Comparison of ENCODE assay signal across 23 cellular contexts in the genomic region with DNA sequence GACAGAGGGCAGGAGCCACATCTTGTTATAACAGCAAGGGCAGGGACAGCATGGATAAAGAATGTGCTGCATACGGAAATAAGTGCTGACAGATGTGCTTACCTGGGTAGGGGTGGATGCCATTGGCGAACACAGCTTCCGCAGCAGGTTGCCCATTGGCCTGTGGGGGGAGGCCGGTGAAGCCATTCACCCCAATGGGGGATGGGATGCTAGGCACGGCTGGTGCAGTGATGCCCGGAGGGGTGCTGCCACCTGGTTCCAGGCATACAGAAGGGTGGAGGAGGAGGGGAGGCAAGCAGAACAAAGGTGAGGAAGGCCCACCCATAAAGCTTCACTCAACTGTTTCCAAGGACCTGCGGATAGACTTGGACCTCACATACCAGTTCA.
"Had no signal": no experiment of that assay in that cellular context is flagged by ENCODE, and none has a peak within 500 bp of the region (broad histone marks: within the 10 kb centered on the region; RNA-seq: fewer than 3 reads in every experiment).

No MANE protein-coding gene starts in this region.

- H3K4me1 ChIP-seq: suprapubic skin, testis, thyroid gland, transverse colon, upper lobe of right lung, uterus had no signal

- H3K27me3 Mint-ChIP-seq: type B pancreatic cell had no signal

- H3K36me3 Mint-ChIP-seq: stimulated activated effector memory CD8-positive, alpha-beta T cell treated with anti-CD3 and anti-CD28 coated beads, Interleukin-12 subunit alpha, Interleukin-12 subunit beta, amount 100 ng/mL, for 72 hours; stimulated activated memory B cell treated with anti-CD40 and anti-IgM and Interleukin-4, amounts not matched to agents 10 μg/mL and 1 μg/mL and 100 μg/mL, for 72 hours; type B pancreatic cell had no signal

- H3K27me3 ChIP-seq: testis, thyroid gland, vagina had no signal

- H3K9me3 ChIP-seq: suprapubic skin, testis, thoracic aorta, thyroid gland, tibial nerve, transverse colon, upper lobe of right lung, uterus, vagina had no signal

- H3K4me3 Mint-ChIP-seq: stimulated activated effector memory CD8-positive, alpha-beta T cell treated with anti-CD3 and anti-CD28 coated beads, Interleukin-12 subunit alpha, Interleukin-12 subunit beta, amount 100 ng/mL, for 72 hours; stimulated activated memory B cell treated with anti-CD40 and anti-IgM and Interleukin-4, amounts not matched to agents 10 μg/mL and 1 μg/mL and 100 μg/mL, for 72 hours; stimulated activated naive B cell treated with anti-CD40 and anti-IgM and Interleukin-4, amounts not matched to agents 10 μg/mL and 1 μg/mL and 100 μg/mL, for 72 hours; stimulated activated naive CD8-positive, alpha-beta T cell treated with anti-CD3 and anti-CD28 coated beads, Interleukin-15, amount 100 ng/mL, for 72 hours; stimulated activated naive CD8-positive, alpha-beta T cell treated with anti-CD3 and anti-CD28 coated beads, Interleukin-15, Interleukin-2, amounts not matched to agents 100 ng/mL and 50 ng/mL, for 24 hours; type B pancreatic cell had no signal

- H3K9me3 Mint-ChIP-seq: stimulated activated memory B cell treated with anti-CD40 and anti-IgM and Interleukin-4, amounts not matched to agents 10 μg/mL and 1 μg/mL and 100 μg/mL, for 72 hours; stimulated activated naive CD8-positive, alpha-beta T cell treated with anti-CD3 and anti-CD28 coated beads, Interleukin-15, Interleukin-2, amounts not matched to agents 100 ng/mL and 50 ng/mL, for 24 hours; type B pancreatic cell had no signal

- H3K36me3 ChIP-seq: stomach, suprapubic skin, thoracic aorta, thyroid gland, tibial artery, tibial nerve, transverse colon, upper lobe of left lung, upper lobe of right lung, uterus, vagina had no signal

- ATAC-seq: stimulated activated effector memory CD8-positive, alpha-beta T cell treated with anti-CD3 and anti-CD28 coated beads, Interleukin-12 subunit alpha, Interleukin-12 subunit beta, amount 100 ng/mL, for 72 hours; stimulated activated memory B cell treated with anti-CD40 and anti-IgM and Interleukin-4, amounts not matched to agents 10 μg/mL and 1 μg/mL and 100 μg/mL, for 72 hours; stimulated activated naive B cell treated with anti-CD40 and anti-IgM and Interleukin-4, amounts not matched to agents 10 μg/mL and 1 μg/mL and 100 μg/mL, for 72 hours; stimulated activated naive CD8-positive, alpha-beta T cell treated with anti-CD3 and anti-CD28 coated beads, Interleukin-15, amount 100 ng/mL, for 72 hours; stimulated activated naive CD8-positive, alpha-beta T cell treated with anti-CD3 and anti-CD28 coated beads, Interleukin-15, Interleukin-2, amounts not matched to agents 100 U/mL and 50 U/mL, for 24 hours had no signal

- H3K27ac Mint-ChIP-seq: stimulated activated effector memory CD8-positive, alpha-beta T cell treated with anti-CD3 and anti-CD28 coated beads, Interleukin-12 subunit alpha, Interleukin-12 subunit beta, amount 100 ng/mL, for 72 hours; stimulated activated memory B cell treated with anti-CD40 and anti-IgM and Interleukin-4, amounts not matched to agents 10 μg/mL and 1 μg/mL and 100 μg/mL, for 72 hours; stimulated activated naive B cell treated with anti-CD40 and anti-IgM and Interleukin-4, amounts not matched to agents 10 μg/mL and 1 μg/mL and 100 μg/mL, for 72 hours; stimulated activated naive CD8-positive, alpha-beta T cell treated with anti-CD3 and anti-CD28 coated beads, Interleukin-15, amount 100 ng/mL, for 72 hours; stimulated activated naive CD8-positive, alpha-beta T cell treated with anti-CD3 and anti-CD28 coated beads, Interleukin-15, Interleukin-2, amounts not matched to agents 100 ng/mL and 50 ng/mL, for 24 hours; type B pancreatic cell had no signal

- H3K27ac ChIP-seq: stomach, suprapubic skin, testis, thoracic aorta, thyroid gland, tibial artery, tibial nerve, transverse colon, upper lobe of left lung, upper lobe of right lung, uterus, vagina had no signal

- H3K4me3 ChIP-seq: stomach, suprapubic skin, testis, thoracic aorta, thyroid gland, tibial artery, tibial nerve, transverse colon, upper lobe of left lung, upper lobe of right lung, uterus, vagina had no signal

- DNase-seq: stimulated activated CD4-positive, alpha-beta T cell treated with anti-CD3 and anti-CD28 coated beads, Interleukin-4, amount 100 ng/mL, for 1 hour; stimulated activated CD4-positive, alpha-beta T cell treated with anti-CD3 and anti-CD28 coated beads, Interleukin-4, amount 100 ng/mL, for 24 hours; stimulated activated CD4-positive, alpha-beta T cell treated with anti-CD3 and anti-CD28 coated beads, Interleukin-4, amount 100 ng/mL, for 4 hours; stimulated activated naive B cell treated with anti-CD40 and anti-IgM and Interleukin-4, amounts not matched to agents 10 μg/mL and 1 μg/mL and 100 μg/mL, for 72 hours; stimulated activated naive CD4-positive, alpha-beta T cell treated with Interleukin-2 at 50 U/mL for 16 hours; tibial artery; transverse colon; upper lobe of right lung; uterus had no signal
